Comparison of ENCODE assay signal across 33 cellular contexts in genomic region chr9:102205251-102205650, GRCh38.
"Had no signal": no experiment of that assay in that cellular context is flagged by ENCODE, and none has a peak within 500 bp of the region (broad histone marks: within the 10 kb centered on the region; RNA-seq: fewer than 3 reads in every experiment).

No MANE protein-coding gene starts in this region.

- H3K9me3 ChIP-seq: ascending aorta, body of pancreas, breast epithelium had no signal

- H3K4me3 ChIP-seq: adrenal gland, ascending aorta, body of pancreas, breast epithelium, cardiac muscle cell had no signal

- DNase-seq: activated effector memory CD4-positive, alpha-beta T cell treated with anti-CD3 and anti-CD28 coated beads, Interleukin-2, amount 50 U/mL, for 16 hours; activated effector memory CD4-positive, alpha-beta T cell treated with Interleukin-2 at 50 U/mL for 16 hours; activated gamma-delta T cell; activated gamma-delta T cell treated with Interleukin-2 at 50 U/mL for 16 hours; activated naive CD4-positive, alpha-beta T cell; activated naive CD4-positive, alpha-beta T cell treated with anti-CD3 and anti-CD28 coated beads for 36 hours; activated naive CD4-positive, alpha-beta T cell treated with anti-CD3 and anti-CD28 coated beads, Interleukin-2, amount 10 ng/mL, durations not matched to agents 7 days and 5 days; activated naive CD4-positive, alpha-beta T cell treated with anti-CD3 and anti-CD28 coated beads, Interleukin-2, amount 50 U/mL, for 16 hours; activated naive CD4-positive, alpha-beta T cell treated with Interleukin-2 at 50 U/mL for 16 hours; activated naive CD8-positive, alpha-beta T cell treated with anti-CD3 and anti-CD28 coated beads for 36 hours; activated naive CD8-positive, alpha-beta T cell treated with anti-CD3 and anti-CD28 coated beads, Interleukin-2, amount 10 ng/mL, durations not matched to agents 7 days and 5 days; activated naive CD8-positive, alpha-beta T cell treated with anti-CD3 and anti-CD28 coated beads, Interleukin-2, amount 50 U/mL, for 24 hours; activated T-cell treated with anti-CD3 and anti-CD28 coated beads, Interleukin-2, amount 50 U/mL, for 24 hours; activated T-cell treated with anti-CD3 and anti-CD28 coated beads, Interleukin-2, amount 50 U/mL, for 4 hours; activated T-cell treated with anti-CD3 and anti-CD28 coated beads, Interleukin-2, amount 50 U/mL, for 48 hours; activated T-cell treated with anti-CD3 and anti-CD28 coated beads, Interleukin-2, amount 50 U/mL, for 72 hours; adrenal gland; amniotic stem cell; amygdala; anterior cingulate cortex; aorta; body of pancreas; brain microvascular endothelial cell; caudate nucleus; cerebellar nuclear complex had no signal

- H3K27ac ChIP-seq: adrenal gland, ascending aorta, body of pancreas, brain microvascular endothelial cell, breast epithelium, cardiac muscle cell had no signal

- H3K36me3 ChIP-seq: adrenal gland, ascending aorta, brain microvascular endothelial cell, breast epithelium, cardiac muscle cell had no signal

- ATAC-seq: activated naive CD4-positive, alpha-beta T cell treated with anti-CD3 and anti-CD28 coated beads, Interleukin-2, amount 50 U/mL, for 72 hours; activated naive CD8-positive, alpha-beta T cell treated with anti-CD3 and anti-CD28 coated beads, Interleukin-2, amount 50 U/mL, for 24 hours; activated T-cell treated with anti-CD3 and anti-CD28 coated beads, Interleukin-2, amount 50 U/mL, for 4 hours; activated T-cell treated with anti-CD3 and anti-CD28 coated beads, Interleukin-2, amount 50 U/mL, for 72 hours; activated T-helper 17 cell treated with anti-CD3 and anti-CD28 coated beads, Interleukin-2, amount 50 U/mL, for 72 hours; body of pancreas had no signal

- H3K27me3 ChIP-seq: adrenal gland, ascending aorta, body of pancreas, brain microvascular endothelial cell, breast epithelium, cardiac muscle cell had no signal

- FAIRE-seq: astrocyte, bronchial epithelial cell, colon had no signal
